26 cellular contexts compared by ENCODE assay signal in the genomic region with DNA sequence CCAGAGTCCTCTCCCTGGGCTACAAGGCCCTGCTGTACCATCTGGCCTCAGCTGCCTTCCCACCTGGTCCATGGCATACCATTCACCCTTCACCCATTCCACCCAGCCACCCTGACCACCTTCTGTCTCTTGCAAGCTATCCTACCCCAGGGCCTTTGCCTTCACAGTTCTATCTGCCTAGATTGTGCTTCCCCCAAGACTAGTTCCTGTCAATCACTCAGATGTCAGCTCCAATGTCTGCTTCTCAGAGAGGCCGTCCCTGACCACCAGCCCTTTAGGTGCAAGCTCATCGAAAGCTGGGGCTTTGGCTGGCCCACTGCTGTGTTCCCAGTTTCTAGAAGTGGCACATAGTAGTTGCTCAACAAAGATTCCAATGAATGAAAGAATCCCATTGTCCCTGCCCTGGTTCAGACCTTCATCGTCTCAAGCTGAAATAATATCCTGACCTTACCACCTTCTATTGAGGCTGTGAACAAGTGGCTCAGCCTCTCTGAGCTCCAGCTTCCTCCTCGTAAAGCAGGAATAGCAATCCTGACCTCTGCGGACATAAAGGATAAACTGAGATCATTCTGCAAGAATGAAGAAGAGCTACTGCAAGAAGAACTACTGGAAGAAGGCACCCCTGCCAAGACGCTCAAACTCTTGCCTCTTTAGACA. TPM values are rescaled to one million over a fixed set of nuclear protein-coding genes. Genes with fewer than 3 reads are reported as not detected.
DNase-seq lines count a peak whose midpoint lies in the region; ATAC-seq, FAIRE-seq and TF ChIP-seq lines count a peak whose summit lies in the region.
"Had no signal": no experiment of that assay in that cellular context is flagged by ENCODE, and none has a peak within 500 bp of the region (broad histone marks: within the 10 kb centered on the region; RNA-seq: fewer than 3 reads in every experiment).

No MANE protein-coding gene starts in this region.

- peak overlapping the region; percentile 91 for H2BK120ac ChIP-seq in IMR-90 (ENCODE audit: low read depth, low read length)
- H2BK120ac ChIP-seq in mesenchymal stem cell (ENCODE audit: low read depth, low read length), result peak overlapping the region; percentile 50

- peak overlapping the region; percentile 38 for H4K5ac ChIP-seq in IMR-90 (ENCODE audit: low read depth, low read length)

- H3K27ac ChIP-seq in A549 (peak overlapping the region; percentile 93 to 94), IMR-90 (ENCODE audit: insufficient read depth, low read length) (peak overlapping the region; percentile 72), endothelial cell of umbilical vein (ENCODE audit: insufficient read depth, low read depth, low read length) (no peak overlapping the region), mesenchymal stem cell (ENCODE audit: low read length, poor library complexity, severe bottlenecking) (peak overlapping the region; percentile 73)
- H3K27ac ChIP-seq: esophagus squamous epithelium, KMS-11, uterus had no signal

- H3K9me1 ChIP-seq in IMR-90 (ENCODE audit: insufficient read depth, low read length) (peaks cover 34% of the 10 kb centered on the region), endothelial cell of umbilical vein (replicated peaks; ENCODE audit: control insufficient read depth, extremely low read depth, insufficient read depth, low read length) (no peaks in the 10 kb centered on the region)

- H3K9me3 ChIP-seq in A549 (no peaks in the 10 kb centered on the region), IMR-90 (ENCODE audit: control insufficient read depth, insufficient read depth, low read length) (no peaks in the 10 kb centered on the region), endothelial cell of umbilical vein (replicated peaks; ENCODE audit: control insufficient read depth, insufficient read depth, low read length) (no peaks in the 10 kb centered on the region), mesenchymal stem cell (ENCODE audit: control insufficient read depth, low read length) (no peaks in the 10 kb centered on the region), HAP-1 (no peaks in the 10 kb centered on the region)
- H3K9me3 ChIP-seq: esophagus squamous epithelium, left ventricle myocardium inferior, uterus had no signal

- H2BK5ac ChIP-seq in IMR-90 (ENCODE audit: low read depth, low read length, poor library complexity, severe bottlenecking) (peak overlapping the region; percentile 87), mesenchymal stem cell (ENCODE audit: low read depth, low read length, poor library complexity, severe bottlenecking) (peak overlapping the region; percentile 63)

- in situ Hi-C loops in IMR-90 (cut with MboI; ENCODE audit: low sequenced_read_pairs) (no loop called here), GM13976 (cut with MboI; ENCODE audit: low sequenced_read_pairs, unreplicated experiment) (no loop called here), HAP-1 (cut with MboI; ENCODE audit: low sequenced_read_pairs) (no loop called here)

- dilution Hi-C loops in IMR-90 (cut with HindIII; ENCODE audit: low sequenced_read_pairs, unreplicated experiment), result no loop called here
- dilution Hi-C loops in endothelial cell of umbilical vein (cut with MboI; ENCODE audit: extremely low pct_ligation_motif_present, low sequenced_read_pairs), result no loop called here

- H2AK5ac ChIP-seq in IMR-90 (ENCODE audit: low read depth, low read length) (peak overlapping the region; percentile 99), mesenchymal stem cell (ENCODE audit: low read length, severe bottlenecking) (peak overlapping the region; percentile 84)

- H2BK20ac ChIP-seq in IMR-90 (ENCODE audit: low read depth, low read length), result peak overlapping the region; percentile 68

- H3K23ac ChIP-seq in IMR-90 (ENCODE audit: low read depth, low read length) (peak overlapping the region; percentile 50), mesenchymal stem cell (ENCODE audit: low read length in 2 of 2) (peak overlapping the region in 1 of 2 experiments; percentile 83)

- H4K91ac ChIP-seq in IMR-90 (ENCODE audit: insufficient read depth, low read depth, low read length) (peak overlapping the region; percentile 75), mesenchymal stem cell (ENCODE audit: low read length) (peak overlapping the region; percentile 63)

- POLR2A ChIA-PET in A549 (lab: Yijun Ruan, JAX), result interaction anchor here (0.7 to 2.1 kb wide), 2 partner anchors 13 kb away, joined by 3 to 16 read pairs; no protein-coding TSS in a partner anchor
- POLR2A ChIA-PET in IMR-90 (lab: Charles Lee; ENCODE audit: unreplicated experiment), result no interaction called here
- POLR2A ChIA-PET in endothelial cell of umbilical vein (lab: Charles Lee), result no interaction called here

- peak overlapping the region; percentile 26; the same call in 1 of the 2 replicates for H3K56ac ChIP-seq in IMR-90 (ENCODE audit: extremely low read depth, insufficient read depth, low read length)

- H3K4me3 ChIP-seq in A549 (no peak overlapping the region), IMR-90 (ENCODE audit: insufficient read depth, low read depth, low read length) (no peak overlapping the region), endothelial cell of umbilical vein (replicated peaks in 1 of 3; ENCODE audit: insufficient read depth in 1 of 3, low read depth in 1 of 3, low read length in 3 of 3) (no peak overlapping the region), mesenchymal stem cell (ENCODE audit: insufficient read depth in 1 of 2, low read depth in 1 of 2, low read length in 2 of 2) (no peak overlapping the region), HAP-1 (no peak overlapping the region)
- H3K4me3 ChIP-seq: esophagus squamous epithelium, GM23248, left ventricle myocardium inferior, uterus had no signal

- TF ChIP-seq CTCF in A549 (IDR thresholded peaks at IDR 0.05) (no peak), IMR-90 (conservative IDR thresholded peaks at IDR 0.05; ENCODE audit: low read depth, low read length) (no peak), endothelial cell of umbilical vein (IDR thresholded peaks at IDR 0.05; ENCODE audit: extremely low read depth in 1 of 2, insufficient read depth in 1 of 2, low read depth in 1 of 2, low read length in 2 of 2) (no peak), GM13976 (IDR thresholded peaks at IDR 0.05; ENCODE audit: borderline replicate concordance, control extremely low read depth, extremely low read depth, insufficient read depth, missing control alignments) (no peak)

- H3K18ac ChIP-seq in IMR-90 (ENCODE audit: low read depth, low read length) (peak overlapping the region; percentile 78), mesenchymal stem cell (ENCODE audit: low read depth in 1 of 2, low read length in 2 of 2) (peak overlapping the region; percentile 74 to 94)

- no peak overlapping the region for H2AK9ac ChIP-seq in IMR-90 (replicated peaks; ENCODE audit: low read depth, low read length, poor library complexity)

- H2AFZ ChIP-seq in IMR-90 (replicated peaks; ENCODE audit: low read length, poor library complexity) (peak overlapping the region; percentile 37), endothelial cell of umbilical vein (ENCODE audit: low read depth, low read length) (no peak overlapping the region), mesenchymal stem cell (ENCODE audit: low read depth, low read length) (no peak overlapping the region)
- H2AFZ ChIP-seq: GM23248 had no signal

- WGBS in A549 (ENCODE audit: missing lambda C conversion rate), result 67% methylated on average over 6 of the region's 6 CpGs
- 67% methylated on average over 3 of the region's 6 CpGs; no CpG with 5 or more reads in 1 of the 2 experiments for WGBS in IMR-90 (ENCODE audit: extremely low coverage in 2 of 2, insufficient read length in 1 of 2), 2 experiments
- 63% methylated on average over 6 of the region's 6 CpGs for WGBS in mesenchymal stem cell

- H3K27me3 ChIP-seq in IMR-90 (ENCODE audit: control insufficient read depth, insufficient read depth, low read length) (no peaks in the 10 kb centered on the region), endothelial cell of umbilical vein (ENCODE audit: control insufficient read depth in 2 of 2, insufficient read depth in 2 of 2, low read length in 2 of 2) (no peaks in the 10 kb centered on the region), mesenchymal stem cell (ENCODE audit: control insufficient read depth in 1 of 2, insufficient read depth in 1 of 2, low read length in 2 of 2) (no peaks in the 10 kb centered on the region), HAP-1 (ENCODE audit: low read depth) (no peaks in the 10 kb centered on the region)
- H3K27me3 ChIP-seq: esophagus squamous epithelium, uterus had no signal

- BruUV-seq in IMR-90 (replicated peaks; lab: Mats Ljungman, UMichigan), result no TSS peak
- BruUV-seq in endothelial cell of umbilical vein (replicated peaks; lab: Mats Ljungman, UMichigan), result no TSS peak

- H4K20me1 ChIP-seq in IMR-90 (ENCODE audit: insufficient read depth, low read length) (peaks cover 11% of the 10 kb centered on the region), endothelial cell of umbilical vein (replicated peaks; ENCODE audit: control insufficient read depth, extremely low read depth, insufficient read depth, low read length) (no peaks in the 10 kb centered on the region)

- ATAC-seq in A549 (no peak), IMR-90 (ENCODE audit: low read depth) (peak; percentile 58), HG03520 (IDR thresholded peaks at IDR 0.05; ENCODE audit: unreplicated experiment) (no peak)

- H3K79me1 ChIP-seq in IMR-90 (ENCODE audit: low read depth in 1 of 2, low read length in 2 of 2), result peaks cover 0 to 8% of the 10 kb centered on the region in 2 experiments; a peak in 1 of 4 replicates
- H3K79me1 ChIP-seq in mesenchymal stem cell (replicated peaks; ENCODE audit: low read length, poor library complexity, severe bottlenecking), result no peaks in the 10 kb centered on the region

- H4K8ac ChIP-seq in IMR-90 (ENCODE audit: low read depth in 2 of 2, low read length in 2 of 2), result peak overlapping the region; percentile 47 to 81; a peak in 3 of 4 replicates
- no peak overlapping the region for H4K8ac ChIP-seq in mesenchymal stem cell (ENCODE audit: low read length)

- CTCF ChIA-PET in A549 (lab: Yijun Ruan, JAX) (interaction anchor here (0.8 to 1.2 kb wide), 6 partner anchors 10 to 96 kb away, joined by 3 to 5 read pairs (median 3); a partner anchor contains a TSS), IMR-90 (lab: Yijun Ruan, JAX) (interaction anchor here (1.1 to 1.4 kb wide), 2 partner anchors 13 to 29 kb away, joined by 3 to 4 read pairs; no protein-coding TSS in a partner anchor), endothelial cell of umbilical vein (lab: Charles Lee) (interaction anchor here (0.9 to 2.2 kb wide), 3 partner anchors 11 to 29 kb away, joined by 3 to 6 read pairs (median 4); a partner anchor contains a TSS)

- no peaks in the 10 kb centered on the region for H3K79me2 ChIP-seq in endothelial cell of umbilical vein (ENCODE audit: control insufficient read depth, insufficient read depth, low read length)

- TF ChIP-seq POLR2A in A549 (IDR thresholded peaks at IDR 0.05; ENCODE audit: low read length), result no peak
- TF ChIP-seq POLR2A in IMR-90 (IDR thresholded peaks at IDR 0.05; ENCODE audit: low read depth, low read length), result no peak
- no peak for TF ChIP-seq POLR2A in endothelial cell of umbilical vein (IDR thresholded peaks at IDR 0.05; ENCODE audit: low read depth, low read length)

- no peak for TF ChIP-seq RAD21 in A549 (conservative IDR thresholded peaks at IDR 0.05 in 1 of 2, IDR thresholded peaks at IDR 0.05 in 1 of 2)
- no peak for TF ChIP-seq RAD21 in IMR-90 (IDR thresholded peaks at IDR 0.05; ENCODE audit: low read length)

- H3K4me1 ChIP-seq in A549 (peaks cover 42% of the 10 kb centered on the region), IMR-90 (ENCODE audit: control insufficient read depth, insufficient read depth, low read length) (peaks cover 28% of the 10 kb centered on the region), endothelial cell of umbilical vein (ENCODE audit: control insufficient read depth, extremely low read depth, insufficient read depth, low read length) (peaks cover 7% of the 10 kb centered on the region), mesenchymal stem cell (ENCODE audit: control insufficient read depth, insufficient read depth, low read depth, low read length) (peaks cover 14% of the 10 kb centered on the region), HAP-1 (no peaks in the 10 kb centered on the region)
- H3K4me1 ChIP-seq: esophagus squamous epithelium, uterus had no signal

- H3K4ac ChIP-seq in IMR-90 (ENCODE audit: low read depth, low read length), result peak overlapping the region; percentile 92
- peak overlapping the region in 1 of 2 experiments; percentile 89 for H3K4ac ChIP-seq in mesenchymal stem cell (ENCODE audit: low read depth in 1 of 2, low read length in 2 of 2)

- H3K9ac ChIP-seq in IMR-90 (ENCODE audit: low read depth, low read length), result peak overlapping the region; percentile 35
- H3K9ac ChIP-seq in endothelial cell of umbilical vein (replicated peaks; ENCODE audit: extremely low read depth, insufficient read depth, low read length), result no peak overlapping the region
- H3K9ac ChIP-seq in mesenchymal stem cell (ENCODE audit: low read length), result peak overlapping the region; percentile 22
- H3K9ac ChIP-seq: GM23248, KMS-11 had no signal

- H3K36me3 ChIP-seq in IMR-90 (ENCODE audit: control insufficient read depth, insufficient read depth, low read length) (no peaks in the 10 kb centered on the region), endothelial cell of umbilical vein (ENCODE audit: control insufficient read depth in 2 of 2, extremely low read depth in 1 of 2, insufficient read depth in 2 of 2, low read length in 2 of 2) (no peaks in the 10 kb centered on the region), mesenchymal stem cell (ENCODE audit: control insufficient read depth in 1 of 2, insufficient read depth in 2 of 2, low read depth in 1 of 2, low read length in 2 of 2) (no peaks in the 10 kb centered on the region), HAP-1 (replicated peaks) (no peaks in the 10 kb centered on the region)
- H3K36me3 ChIP-seq: esophagus squamous epithelium, left ventricle myocardium inferior, uterus had no signal

- TF ChIP-seq EP300 in A549 (IDR thresholded peaks at IDR 0.05), result no peak

- no peak for FAIRE-seq in A549 (lab: Jason Lieb, UNC)
- no peak for FAIRE-seq in endothelial cell of umbilical vein (lab: Jason Lieb, UNC)
- FAIRE-seq: GM19239, RCC 7860 had no signal

- peak overlapping the region; percentile 11; the same call in 2 of the 3 replicates for H2BK15ac ChIP-seq in IMR-90 (ENCODE audit: low read depth, low read length)
- peak overlapping the region; percentile 44 for H2BK15ac ChIP-seq in mesenchymal stem cell (ENCODE audit: low read depth, poor library complexity, severe bottlenecking)

- intact Hi-C loops in IMR-90 (cut with micrococcal nuclease) (no loop called here), endothelial cell of umbilical vein (cut with micrococcal nuclease) (no loop called here)

- H3K14ac ChIP-seq in IMR-90 (replicated peaks; ENCODE audit: low read depth, low read length) (peak overlapping the region; percentile 96), mesenchymal stem cell (ENCODE audit: low read length in 2 of 2) (peak overlapping the region in 1 of 2 experiments; percentile 98)

- peak overlapping the region; percentile 60 to 100 for H2BK12ac ChIP-seq in mesenchymal stem cell (ENCODE audit: low read length in 2 of 2)

- DNase-seq in A549 (ENCODE audit: low read depth in 1 of 2, low spot score in 1 of 2) (no peak), IMR-90 (peak; percentile 88), endothelial cell of umbilical vein (ENCODE audit: low read depth, low spot score) (peak; percentile 15), mesenchymal stem cell (peak; percentile 88), GM13976 (ENCODE audit: low spot score) (no peak), dermis blood vessel endothelial cell (no peak), HAP-1 (ENCODE audit: low spot score in 2 of 2) (no peak)
- DNase-seq: activated B cell treated with CpG ODN at 0.5 μM for 24 hours; activated CD4-positive, alpha-beta memory T cell treated with anti-CD3 and anti-CD28 coated beads, Interleukin-2, amount 10 ng/mL, durations not matched to agents 7 days and 5 days; aorta; effector memory CD4-positive, alpha-beta T cell; esophagus squamous epithelium; glutamatergic neuron; GM23248; left ventricle myocardium inferior; MV-4-11; NCI-H2029; NCI-H446; stimulated activated CD4-positive, alpha-beta T cell treated with anti-CD3 and anti-CD28 coated beads, Interleukin-15, amount 100 ng/mL, for 24 hours; T-helper 9 cell; uterus had no signal

- H3K4me2 ChIP-seq in A549 (peak overlapping the region; percentile 75), IMR-90 (ENCODE audit: low read depth, low read length) (peak overlapping the region; percentile 40), endothelial cell of umbilical vein (ENCODE audit: insufficient read depth, low read length) (no peak overlapping the region), mesenchymal stem cell (ENCODE audit: low read length, poor library complexity, severe bottlenecking) (no peak overlapping the region)
- H3K4me2 ChIP-seq: KMS-11 had no signal

RNA-seq across cellular contexts. Expression of a gene that starts 15.8 kb away (rescaled TPM):
- polyA plus RNA-seq in A549 (2011; rRNA removed), result 0.62 and 0.82 TPM in 2 replicates
- polyA plus RNA-seq in A549 (2012; cell fraction: cytosol; rRNA removed), result 0.53 and 0.56 TPM in 2 replicates
- 2.4 and 2.8 TPM in 2 replicates for polyA plus RNA-seq in A549 (2012; cell fraction: nucleus; rRNA removed)
- 0.81 to 1.4 TPM (median 1.1 TPM) in 3 replicates for polyA plus RNA-seq in A549 (2017; fragmentation: RNase III; extraction: RNeasy Plus Mini Kit Qiagen cat#74134 plus additional on column Dnase treatment)
- 1.2 and 1.7 TPM in 2 replicates for polyA minus RNA-seq in A549 (2011; rRNA and poly(A)+ RNA removed)
- under 0.01 TPM in 2 replicates for total RNA-seq in IMR-90 (2012; rRNA removed)
- polyA plus RNA-seq in IMR-90 (2012; rRNA removed), result 0.09 and 0.17 TPM in 2 replicates
- polyA plus RNA-seq in IMR-90 (2012; cell fraction: cytosol; rRNA removed), result 0.02 and 0.04 TPM in 2 replicates
- polyA plus RNA-seq in IMR-90 (2012; cell fraction: nucleus; rRNA removed; ENCODE audit: low replicate concordance), result 0.41 and 0.62 TPM in 2 replicates
- total RNA-seq in endothelial cell of umbilical vein, result 0.25 and 0.49 TPM in 2 replicates
- 0.15 and 0.19 TPM in 2 replicates for polyA plus RNA-seq in endothelial cell of umbilical vein
- polyA plus RNA-seq in endothelial cell of umbilical vein (2011; cell fraction: cytosol; rRNA removed), result 0.05 and 0.10 TPM in 2 replicates
- polyA plus RNA-seq in endothelial cell of umbilical vein (2011; cell fraction: nucleus; rRNA removed), result 0.88 and 1.0 TPM in 2 replicates
- polyA plus RNA-seq in endothelial cell of umbilical vein (2012), result 0.12 and 0.14 TPM in 2 replicates
- 0.10 TPM in 1 of 2 replicates, not detected in the other for polyA minus RNA-seq in endothelial cell of umbilical vein
- polyA minus RNA-seq in endothelial cell of umbilical vein (2011; cell fraction: cytosol; rRNA and poly(A)+ RNA removed), result not detected
- polyA minus RNA-seq in endothelial cell of umbilical vein (2011; cell fraction: nucleus; rRNA and poly(A)+ RNA removed), result 0.43 and 0.82 TPM in 2 replicates
- 0.39 TPM for polyA plus RNA-seq in mesenchymal stem cell (2013, experiment 1 of 2)
- polyA plus RNA-seq in mesenchymal stem cell (2013, experiment 2 of 2), result 0.42 TPM
- total RNA-seq in dermis blood vessel endothelial cell, result not detected in 2 replicates
- total RNA-seq: chondrocyte, GM23248, left ventricle myocardium inferior had no signal
- polyA plus RNA-seq: GM23248 had no signal

RNA-seq across cellular contexts. Expression of a gene that starts 27.1 kb away (rescaled TPM):
- 38.2 and 49.7 TPM in 2 replicates for polyA plus RNA-seq in A549 (2011; rRNA removed)
- polyA plus RNA-seq in A549 (2012; cell fraction: cytosol; rRNA removed), result 12.4 and 13.5 TPM in 2 replicates
- 12.8 and 17.9 TPM in 2 replicates for polyA plus RNA-seq in A549 (2012; cell fraction: nucleus; rRNA removed)
- 26.4 to 32.7 TPM (median 31.4 TPM) in 3 replicates for polyA plus RNA-seq in A549 (2017; fragmentation: RNase III; extraction: RNeasy Plus Mini Kit Qiagen cat#74134 plus additional on column Dnase treatment)
- 8.2 and 9.5 TPM in 2 replicates for polyA minus RNA-seq in A549 (2011; rRNA and poly(A)+ RNA removed)
- total RNA-seq in IMR-90 (2012; rRNA removed), result 13.8 and 22.2 TPM in 2 replicates
- 14.9 and 15.0 TPM in 2 replicates for polyA plus RNA-seq in IMR-90 (2012; rRNA removed)
- polyA plus RNA-seq in IMR-90 (2012; cell fraction: cytosol; rRNA removed), result 6.9 and 10.6 TPM in 2 replicates
- polyA plus RNA-seq in IMR-90 (2012; cell fraction: nucleus; rRNA removed; ENCODE audit: low replicate concordance), result 30.3 and 65.5 TPM in 2 replicates
- total RNA-seq in endothelial cell of umbilical vein, result 33.2 and 39.5 TPM in 2 replicates
- polyA plus RNA-seq in endothelial cell of umbilical vein, result 11.0 and 17.4 TPM in 2 replicates
- polyA plus RNA-seq in endothelial cell of umbilical vein (2011; cell fraction: cytosol; rRNA removed), result 19.7 and 19.8 TPM in 2 replicates
- 54.2 and 68.8 TPM in 2 replicates for polyA plus RNA-seq in endothelial cell of umbilical vein (2011; cell fraction: nucleus; rRNA removed)
- 16.1 and 22.9 TPM in 2 replicates for polyA plus RNA-seq in endothelial cell of umbilical vein (2012)
- polyA minus RNA-seq in endothelial cell of umbilical vein, result 14.0 and 16.5 TPM in 2 replicates
- polyA minus RNA-seq in endothelial cell of umbilical vein (2011; cell fraction: cytosol; rRNA and poly(A)+ RNA removed), result 28.5 TPM
- 35.0 and 41.0 TPM in 2 replicates for polyA minus RNA-seq in endothelial cell of umbilical vein (2011; cell fraction: nucleus; rRNA and poly(A)+ RNA removed)
- polyA plus RNA-seq in mesenchymal stem cell (2013, experiment 1 of 2), result 32.0 TPM
- polyA plus RNA-seq in mesenchymal stem cell (2013, experiment 2 of 2), result 31.3 TPM
- total RNA-seq in dermis blood vessel endothelial cell, result 26.4 and 30.4 TPM in 2 replicates

RNA-seq across cellular contexts. Expression of a gene that starts 27.4 kb away (rescaled TPM):
- polyA plus RNA-seq in A549 (2011; rRNA removed) (17.1 and 20.3 TPM in 2 replicates), A549 (2017; fragmentation: RNase III; extraction: RNeasy Plus Mini Kit Qiagen cat#74134 plus additional on column Dnase treatment) (15.0 to 16.8 TPM (median 15.1 TPM) in 3 replicates), IMR-90 (2012; rRNA removed) (16.8 and 17.1 TPM in 2 replicates), endothelial cell of umbilical vein (38.4 and 44.3 TPM in 2 replicates)
- polyA plus RNA-seq in A549 (2012; cell fraction: cytosol; rRNA removed), result 19.0 and 19.7 TPM in 2 replicates
- 78.1 and 111 TPM in 2 replicates for polyA plus RNA-seq in A549 (2012; cell fraction: nucleus; rRNA removed)
- polyA minus RNA-seq in A549 (2011; rRNA and poly(A)+ RNA removed), result 38.7 and 44.4 TPM in 2 replicates
- total RNA-seq in IMR-90 (2012; rRNA removed) (27.2 and 28.0 TPM in 2 replicates), endothelial cell of umbilical vein (36.6 and 41.7 TPM in 2 replicates), dermis blood vessel endothelial cell (28.4 and 43.5 TPM in 2 replicates)
- polyA plus RNA-seq in IMR-90 (2012; cell fraction: cytosol; rRNA removed), result 12.3 and 16.3 TPM in 2 replicates
- polyA plus RNA-seq in IMR-90 (2012; cell fraction: nucleus; rRNA removed; ENCODE audit: low replicate concordance), result 63.8 and 113 TPM in 2 replicates
- 26.1 and 28.0 TPM in 2 replicates for polyA plus RNA-seq in endothelial cell of umbilical vein (2011; cell fraction: cytosol; rRNA removed)
- polyA plus RNA-seq in endothelial cell of umbilical vein (2011; cell fraction: nucleus; rRNA removed), result 105 and 116 TPM in 2 replicates
- 18.0 and 23.9 TPM in 2 replicates for polyA plus RNA-seq in endothelial cell of umbilical vein (2012)
- polyA minus RNA-seq in endothelial cell of umbilical vein, result 67.1 and 91.1 TPM in 2 replicates
- polyA minus RNA-seq in endothelial cell of umbilical vein (2011; cell fraction: cytosol; rRNA and poly(A)+ RNA removed), result 9.4 TPM
- 56.9 and 73.7 TPM in 2 replicates for polyA minus RNA-seq in endothelial cell of umbilical vein (2011; cell fraction: nucleus; rRNA and poly(A)+ RNA removed)
- polyA plus RNA-seq in mesenchymal stem cell (2013, experiment 1 of 2), result 8.0 TPM
- 8.2 TPM for polyA plus RNA-seq in mesenchymal stem cell (2013, experiment 2 of 2)

Comparison
In these comparisons a context has a peak if more than half of its experiments do, and no peak if none do; other contexts are left out.
1. DNase-seq: peak in IMR-90 (single experiment), endothelial cell of umbilical vein (single experiment) and mesenchymal stem cell (single experiment); none in A549 (0 of 2), GM13976 (single experiment), dermis blood vessel endothelial cell (single experiment) and HAP-1 (0 of 2).
2. H3K4me2 ChIP-seq: peak in A549 (single experiment) and IMR-90 (single experiment); none in endothelial cell of umbilical vein (single experiment) and mesenchymal stem cell (single experiment).